11 cellular contexts compared by ENCODE assay signal in genomic region chr11:96222102-96222501, GRCh38.
DNase-seq lines count a peak whose midpoint lies in the region; ATAC-seq and TF ChIP-seq lines count a peak whose summit lies in the region.
"Had no signal": no experiment of that assay in that cellular context is flagged by ENCODE, and none has a peak within 500 bp of the region (broad histone marks: within the 10 kb centered on the region; RNA-seq: fewer than 3 reads in every experiment).

No MANE protein-coding gene starts in this region.

- intact Hi-C loops in activated CD4-positive, alpha-beta T cell treated with anti-CD3 and anti-CD28 coated beads for 36 hours (cut with DNase I, micrococcal nuclease), result no loop called here

- peaks cover 83% of the 10 kb centered on the region for H3K4me1 Mint-ChIP-seq in activated CD4-positive, alpha-beta T cell treated with anti-CD3 and anti-CD28 coated beads for 36 hours
- H3K4me1 Mint-ChIP-seq in HFFc6 (ENCODE audit: low read depth), result peaks cover 78% of the 10 kb centered on the region
- peaks cover 38% of the 10 kb centered on the region for H3K4me1 Mint-ChIP-seq in central memory CD8-positive, alpha-beta T cell
- H3K4me1 Mint-ChIP-seq in stimulated activated effector memory CD8-positive, alpha-beta T cell treated with anti-CD3 and anti-CD28 coated beads, Interleukin-12 subunit alpha, Interleukin-12 subunit beta, amount 100 ng/mL, for 72 hours, result peaks cover 47% of the 10 kb centered on the region

- CTCF ChIA-PET in activated CD4-positive, alpha-beta T cell treated with anti-CD3 and anti-CD28 coated beads for 36 hours (lab: Charles Lee), result interaction anchor here (1.4 kb wide), 1 partner anchor 10 kb away, joined by 3 read pairs; no protein-coding TSS in a partner anchor

- peak; percentile 14 for ATAC-seq in activated CD4-positive, alpha-beta T cell treated with anti-CD3 and anti-CD28 coated beads for 36 hours
- ATAC-seq in central memory CD8-positive, alpha-beta T cell (replicated peaks; ENCODE audit: extremely low read depth, poor library complexity, severe bottlenecking), result no peak
- no peak for ATAC-seq in stimulated activated effector memory CD8-positive, alpha-beta T cell treated with anti-CD3 and anti-CD28 coated beads, Interleukin-12 subunit alpha, Interleukin-12 subunit beta, amount 100 ng/mL, for 72 hours
- no peak for ATAC-seq in HG03095 (IDR thresholded peaks at IDR 0.05; ENCODE audit: unreplicated experiment)

- H3K27me3 Mint-ChIP-seq in activated CD4-positive, alpha-beta T cell treated with anti-CD3 and anti-CD28 coated beads for 36 hours, result no peaks in the 10 kb centered on the region
- peaks cover 5% of the 10 kb centered on the region; the same call in 1 of the 2 replicates for H3K27me3 Mint-ChIP-seq in HFFc6 (ENCODE audit: insufficient read depth)
- H3K27me3 Mint-ChIP-seq in central memory CD8-positive, alpha-beta T cell, result no peaks in the 10 kb centered on the region

- no peaks in the 10 kb centered on the region for H3K9me3 Mint-ChIP-seq in activated CD4-positive, alpha-beta T cell treated with anti-CD3 and anti-CD28 coated beads for 36 hours (ENCODE audit: low read depth)
- H3K9me3 Mint-ChIP-seq in HFFc6, result no peaks in the 10 kb centered on the region
- H3K9me3 Mint-ChIP-seq in central memory CD8-positive, alpha-beta T cell, result no peaks in the 10 kb centered on the region
- H3K9me3 Mint-ChIP-seq in stimulated activated effector memory CD8-positive, alpha-beta T cell treated with anti-CD3 and anti-CD28 coated beads, Interleukin-12 subunit alpha, Interleukin-12 subunit beta, amount 100 ng/mL, for 72 hours, result no peaks in the 10 kb centered on the region

- H3K27ac Mint-ChIP-seq in activated CD4-positive, alpha-beta T cell treated with anti-CD3 and anti-CD28 coated beads for 36 hours, result peak overlapping the region; percentile 16
- H3K27ac Mint-ChIP-seq in HFFc6, result peak overlapping the region; percentile 57; the same call in 1 of the 2 replicates
- peak overlapping the region; percentile 64 for H3K27ac Mint-ChIP-seq in central memory CD8-positive, alpha-beta T cell (ENCODE audit: low read depth)
- H3K27ac Mint-ChIP-seq in stimulated activated effector memory CD8-positive, alpha-beta T cell treated with anti-CD3 and anti-CD28 coated beads, Interleukin-12 subunit alpha, Interleukin-12 subunit beta, amount 100 ng/mL, for 72 hours, result peak overlapping the region; percentile 59

- no peak overlapping the region for H3K4me3 Mint-ChIP-seq in activated CD4-positive, alpha-beta T cell treated with anti-CD3 and anti-CD28 coated beads for 36 hours
- peak overlapping the region; percentile 61; the same call in 1 of the 2 replicates for H3K4me3 Mint-ChIP-seq in HFFc6
- peak overlapping the region; percentile 43 for H3K4me3 Mint-ChIP-seq in central memory CD8-positive, alpha-beta T cell
- H3K4me3 Mint-ChIP-seq in stimulated activated effector memory CD8-positive, alpha-beta T cell treated with anti-CD3 and anti-CD28 coated beads, Interleukin-12 subunit alpha, Interleukin-12 subunit beta, amount 100 ng/mL, for 72 hours, result peak overlapping the region; percentile 18

- POLR2A ChIA-PET in activated CD4-positive, alpha-beta T cell treated with anti-CD3 and anti-CD28 coated beads for 36 hours (lab: Charles Lee), result interaction anchor here (0.6 kb wide), 1 partner anchor 178 kb away, joined by 5 read pairs; no protein-coding TSS in a partner anchor

- DNase-seq in activated CD4-positive, alpha-beta T cell treated with anti-CD3 and anti-CD28 coated beads for 36 hours, result no peak
- DNase-seq in activated CD4-positive, alpha-beta T cell treated with anti-CD3 and anti-CD28 coated beads, Interleukin-2, amount 50 U/mL, for 48 hours, result no peak
- DNase-seq in HFFc6, result no peak
- no peak for DNase-seq in central memory CD8-positive, alpha-beta T cell (ENCODE audit: low spot score in 2 of 2)
- no peak for DNase-seq in stimulated activated effector memory CD8-positive, alpha-beta T cell treated with anti-CD3 and anti-CD28 coated beads, Interleukin-12 subunit alpha, Interleukin-12 subunit beta, amount 100 ng/mL, for 72 hours (ENCODE audit: low spot score in 2 of 2)
- no peak for DNase-seq in NCI-H226
- DNase-seq in medulla oblongata (ENCODE audit: extremely low spot score), result no peak
- DNase-seq: NCI-H2081 treated with DMSO at 0.1 percent for 48 hours, sigmoid colon, thyroid gland had no signal

- H3K36me3 Mint-ChIP-seq in activated CD4-positive, alpha-beta T cell treated with anti-CD3 and anti-CD28 coated beads for 36 hours (ENCODE audit: low read depth), result peaks cover 16% of the 10 kb centered on the region
- H3K36me3 Mint-ChIP-seq in HFFc6 (ENCODE audit: low read depth), result peaks cover 27% of the 10 kb centered on the region
- H3K36me3 Mint-ChIP-seq in central memory CD8-positive, alpha-beta T cell (ENCODE audit: insufficient read depth), result peaks cover 4% of the 10 kb centered on the region
- peaks cover 4% of the 10 kb centered on the region for H3K36me3 Mint-ChIP-seq in stimulated activated effector memory CD8-positive, alpha-beta T cell treated with anti-CD3 and anti-CD28 coated beads, Interleukin-12 subunit alpha, Interleukin-12 subunit beta, amount 100 ng/mL, for 72 hours

- TF ChIP-seq CTCF in HFFc6 (IDR thresholded peaks at IDR 0.05), result no peak
